ENCODE assay signal across 27 cellular contexts in the genomic region with DNA sequence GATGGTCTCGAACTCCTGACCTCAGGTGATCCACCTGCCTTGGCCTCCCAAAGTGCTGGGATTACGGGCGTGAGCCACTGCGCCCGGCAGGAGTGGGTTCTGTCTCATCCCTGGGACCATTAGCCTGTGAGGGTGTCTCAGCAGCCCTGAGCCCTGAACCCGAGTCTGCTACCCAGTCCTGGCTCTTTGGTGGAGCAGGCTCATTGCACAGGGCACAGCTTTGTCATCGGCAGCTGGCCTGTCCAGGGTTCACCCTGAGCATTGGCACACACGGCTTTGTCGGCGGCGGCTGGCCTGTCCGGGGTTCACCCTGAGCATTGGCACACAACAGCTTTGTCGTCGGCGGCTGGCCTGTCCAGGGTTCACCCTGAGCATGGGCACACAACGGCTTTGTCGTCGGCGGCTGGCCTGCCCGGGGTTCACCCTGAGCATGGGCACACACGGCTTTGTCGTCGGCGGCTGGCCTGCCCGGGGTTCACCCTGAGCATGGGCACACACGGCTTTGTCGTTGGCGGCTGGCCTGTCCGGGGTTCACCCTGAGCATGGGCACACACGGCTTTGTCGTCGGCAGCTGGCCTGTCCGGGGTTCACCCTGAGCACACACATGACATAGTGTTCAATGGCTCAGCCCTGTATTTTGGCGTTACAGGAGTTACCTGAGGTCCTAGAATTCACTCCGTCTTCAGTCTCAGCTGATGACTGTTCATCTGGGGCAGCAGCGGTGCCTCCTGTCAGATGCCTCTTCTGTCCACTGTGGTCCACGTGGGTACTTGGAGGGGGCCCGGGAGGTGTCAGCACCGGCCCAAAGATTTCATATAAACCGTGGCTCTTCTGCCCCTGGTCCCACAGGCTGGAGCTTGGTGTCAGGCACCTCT.
A peak's percentile ranks its signal among the peaks of the same experiment; 100 is the strongest.
DNase-seq lines count a peak whose midpoint lies in the region; ATAC-seq, FAIRE-seq and TF ChIP-seq lines count a peak whose summit lies in the region.
"Had no signal": no experiment of that assay in that cellular context is flagged by ENCODE, and none has a peak within 500 bp of the region (broad histone marks: within the 10 kb centered on the region; RNA-seq: fewer than 3 reads in every experiment).

No MANE protein-coding gene starts in this region.

- no peaks in the 10 kb centered on the region for H3K36me3 Mint-ChIP-seq in activated naive CD4-positive, alpha-beta T cell treated with anti-CD3 and anti-CD28 coated beads, Interleukin-2, amount 10 ng/mL, durations not matched to agents 7 days and 5 days
- H3K36me3 Mint-ChIP-seq in activated naive CD4-positive, alpha-beta T cell treated with anti-CD3 and anti-CD28 coated beads for 36 hours (ENCODE audit: low read depth) = no peaks in the 10 kb centered on the region
- no peaks in the 10 kb centered on the region for H3K36me3 Mint-ChIP-seq in activated CD4-positive, alpha-beta T cell treated with anti-CD3 and anti-CD28 coated beads for 36 hours (ENCODE audit: low read depth)
- H3K36me3 Mint-ChIP-seq: activated naive CD4-positive, alpha-beta T cell treated with anti-CD3 and anti-CD28 coated beads, Interleukin-2, amount 50 U/mL, for 72 hours; mesothelial cell of epicardium; naive B cell had no signal

- TF ChIP-seq RAD21 in H1 (IDR thresholded peaks at IDR 0.05 in 1 of 2, conservative IDR thresholded peaks at IDR 0.05 in 1 of 2; ENCODE audit: low read depth in 2 of 2, low read length in 2 of 2) = no peak

- H2BK120ac ChIP-seq in H1 (replicated peaks; ENCODE audit: low read depth, low read length) (no peak overlapping the region), neuronal stem cell (ENCODE audit: low read depth, low read length) (no peak overlapping the region)

- FAIRE-seq in H1 (lab: Jason Lieb, UNC) = no peak
- FAIRE-seq: bronchial epithelial cell, colon, RCC 7860 had no signal

- H3K36me3 ChIP-seq in H1 (ENCODE audit: control insufficient read depth in 2 of 4, insufficient read depth in 4 of 4, low read length in 3 of 4) (no peaks in the 10 kb centered on the region), neuronal stem cell (replicated peaks in 1 of 2; ENCODE audit: control insufficient read depth in 2 of 2, insufficient read depth in 2 of 2, low read length in 2 of 2) (peaks cover 0 to 2% of the 10 kb centered on the region in 2 donors)

- intact Hi-C loops in activated naive CD4-positive, alpha-beta T cell treated with anti-CD3 and anti-CD28 coated beads for 36 hours (cut with micrococcal nuclease) = no loop called here
- intact Hi-C loops in activated CD4-positive, alpha-beta T cell treated with anti-CD3 and anti-CD28 coated beads for 36 hours (cut with DNase I, micrococcal nuclease) = no loop called here

- H3K23ac ChIP-seq in H1 (ENCODE audit: insufficient read length) (no peak overlapping the region), neuronal stem cell (ENCODE audit: low read depth, low read length, poor library complexity) (peak overlapping the region; percentile 25)

- H3K79me1 ChIP-seq in H1 (ENCODE audit: low read depth, low read length) (no peaks in the 10 kb centered on the region), neuronal stem cell (ENCODE audit: low read depth, low read length) (peaks cover 10% of the 10 kb centered on the region)

- CTCF ChIA-PET in activated naive CD4-positive, alpha-beta T cell treated with anti-CD3 and anti-CD28 coated beads, Interleukin-2, amount 10 ng/mL, durations not matched to agents 7 days and 5 days (lab: Charles Lee) = no interaction called here
- CTCF ChIA-PET in activated naive CD4-positive, alpha-beta T cell treated with anti-CD3 and anti-CD28 coated beads for 36 hours (lab: Charles Lee) = no interaction called here
- CTCF ChIA-PET in H1 (lab: Charles Lee; ENCODE audit: partially characterized antibody) = interaction anchor here (1.0 to 1.3 kb wide), 4 partner anchors 22 to 198 kb away, joined by 3 to 4 read pairs (median 3); no protein-coding TSS in a partner anchor
- CTCF ChIA-PET in activated CD4-positive, alpha-beta T cell treated with anti-CD3 and anti-CD28 coated beads for 36 hours (lab: Charles Lee) = no interaction called here

- no peak overlapping the region for H2AK5ac ChIP-seq in H1 (ENCODE audit: low read depth, low read length)
- no peak overlapping the region for H2AK5ac ChIP-seq in neuronal stem cell (ENCODE audit: low read depth, low read length)

- 93% methylated on average over 34 of the region's 40 CpGs; no CpG with 5 or more reads in 1 of the 2 experiments for WGBS in H1 (ENCODE audit: extremely low coverage in 1 of 2, insufficient coverage in 1 of 2, insufficient read length in 1 of 2, insufficient replicate concordance in 2 of 2, low coverage in 1 of 2, low lambda C conversion rate in 2 of 2, missing lambda C conversion rate in 1 of 2), 2 experiments
- no CpG with 5 or more reads among the region's 40 CpGs for WGBS in neuronal stem cell (ENCODE audit: extremely low coverage in 2 of 2, insufficient read length in 2 of 2, insufficient replicate concordance in 1 of 2), 2 donors

- H3K27me3 Mint-ChIP-seq in activated naive CD4-positive, alpha-beta T cell treated with anti-CD3 and anti-CD28 coated beads, Interleukin-2, amount 10 ng/mL, durations not matched to agents 7 days and 5 days = no peaks in the 10 kb centered on the region
- no peaks in the 10 kb centered on the region for H3K27me3 Mint-ChIP-seq in activated naive CD4-positive, alpha-beta T cell treated with anti-CD3 and anti-CD28 coated beads for 36 hours (ENCODE audit: low read depth)
- H3K27me3 Mint-ChIP-seq in activated CD4-positive, alpha-beta T cell treated with anti-CD3 and anti-CD28 coated beads for 36 hours = no peaks in the 10 kb centered on the region
- H3K27me3 Mint-ChIP-seq: CD4-positive, alpha-beta T cell; naive B cell had no signal

- H3K9me3 Mint-ChIP-seq in activated naive CD4-positive, alpha-beta T cell treated with anti-CD3 and anti-CD28 coated beads, Interleukin-2, amount 10 ng/mL, durations not matched to agents 7 days and 5 days = no peaks in the 10 kb centered on the region
- no peaks in the 10 kb centered on the region for H3K9me3 Mint-ChIP-seq in activated naive CD4-positive, alpha-beta T cell treated with anti-CD3 and anti-CD28 coated beads for 36 hours
- H3K9me3 Mint-ChIP-seq in activated CD4-positive, alpha-beta T cell treated with anti-CD3 and anti-CD28 coated beads for 36 hours (ENCODE audit: low read depth) = no peaks in the 10 kb centered on the region
- H3K9me3 Mint-ChIP-seq: activated naive CD4-positive, alpha-beta T cell treated with anti-CD3 and anti-CD28 coated beads, Interleukin-2, amount 50 U/mL, for 72 hours; CD4-positive, alpha-beta T cell; mesothelial cell of epicardium; T-helper 2 cell treated with Interferon-gamma antibody and Interleukin-4, amounts not matched to agents 5 μg/mL and 100 μg/mL, for 36 hours had no signal

- H3K27ac Mint-ChIP-seq in activated naive CD4-positive, alpha-beta T cell treated with anti-CD3 and anti-CD28 coated beads, Interleukin-2, amount 10 ng/mL, durations not matched to agents 7 days and 5 days = no peak overlapping the region
- no peak overlapping the region for H3K27ac Mint-ChIP-seq in activated naive CD4-positive, alpha-beta T cell treated with anti-CD3 and anti-CD28 coated beads for 36 hours
- H3K27ac Mint-ChIP-seq in activated CD4-positive, alpha-beta T cell treated with anti-CD3 and anti-CD28 coated beads for 36 hours = no peak overlapping the region
- H3K27ac Mint-ChIP-seq: activated naive CD4-positive, alpha-beta T cell treated with anti-CD3 and anti-CD28 coated beads, Interleukin-2, amount 50 U/mL, for 72 hours; CD4-positive, alpha-beta T cell; mesothelial cell of epicardium; naive B cell; T-helper 2 cell treated with Interferon-gamma antibody and Interleukin-4, amounts not matched to agents 5 μg/mL and 100 μg/mL, for 36 hours had no signal

- H3K4ac ChIP-seq in H1 (replicated peaks; ENCODE audit: insufficient read length, low read depth, low read length) (no peak overlapping the region), neuronal stem cell (ENCODE audit: low read length) (no peak overlapping the region)

- H3K9ac ChIP-seq in H1 (replicated peaks in 1 of 4; ENCODE audit: extremely low read depth in 1 of 4, low read depth in 3 of 4, low read length in 3 of 4) (no peak overlapping the region), neuronal stem cell (ENCODE audit: low read depth, low read length, poor library complexity) (no peak overlapping the region)

- H4K91ac ChIP-seq in H1 (replicated peaks; ENCODE audit: insufficient read length, low read length) (no peak overlapping the region), neuronal stem cell (ENCODE audit: low read depth, low read length, poor library complexity) (no peak overlapping the region)

- DNase-seq in activated naive CD4-positive, alpha-beta T cell treated with anti-CD3 and anti-CD28 coated beads, Interleukin-2, amount 10 ng/mL, durations not matched to agents 7 days and 5 days = peak; percentile 6
- no peak for DNase-seq in activated naive CD4-positive, alpha-beta T cell treated with anti-CD3 and anti-CD28 coated beads for 36 hours
- DNase-seq in H1 (ENCODE audit: low read depth in 1 of 2, low spot score in 2 of 2) (peak in 1 of 2 experiments; percentile 35), neuronal stem cell (ENCODE audit: low spot score) (no peak), ureter (ENCODE audit: low spot score) (peak; percentile 32)
- DNase-seq in activated CD4-positive, alpha-beta T cell treated with anti-CD3 and anti-CD28 coated beads for 36 hours = no peak
- DNase-seq: activated CD4-positive, alpha-beta T cell treated with anti-CD3 and anti-CD28 coated beads for 48 hours; AML-193; DMS79 treated with DMSO at 0.1 percent for 48 hours; effector memory CD4-positive, alpha-beta T cell; GDM1; left ventricle myocardium superior; naive B cell; NCI-H2107; NCI-H82; nucleus accumbens; stimulated activated naive CD4-positive, alpha-beta T cell treated with Interleukin-2 at 50 U/mL for 16 hours had no signal

- no peak for TF ChIP-seq CTCF in H1 (IDR thresholded peaks at IDR 0.05; ENCODE audit: control extremely low read depth in 1 of 3, insufficient read depth in 1 of 3, low read depth in 1 of 3, low read length in 3 of 3)

- no peak overlapping the region for H3K4me2 ChIP-seq in H1 (ENCODE audit: insufficient read depth in 1 of 2, low read depth in 2 of 2, low read length in 2 of 2)
- H3K4me2 ChIP-seq in neuronal stem cell (ENCODE audit: insufficient read depth, low read length, poor library complexity, severe bottlenecking) = no peak overlapping the region

- no peak overlapping the region for H3K4me3 Mint-ChIP-seq in activated naive CD4-positive, alpha-beta T cell treated with anti-CD3 and anti-CD28 coated beads, Interleukin-2, amount 10 ng/mL, durations not matched to agents 7 days and 5 days
- no peak overlapping the region for H3K4me3 Mint-ChIP-seq in activated naive CD4-positive, alpha-beta T cell treated with anti-CD3 and anti-CD28 coated beads for 36 hours
- H3K4me3 Mint-ChIP-seq in activated CD4-positive, alpha-beta T cell treated with anti-CD3 and anti-CD28 coated beads for 36 hours = no peak overlapping the region
- H3K4me3 Mint-ChIP-seq: CD4-positive, alpha-beta T cell; mesothelial cell of epicardium; naive B cell; T-helper 2 cell treated with Interferon-gamma antibody and Interleukin-4, amounts not matched to agents 5 μg/mL and 100 μg/mL, for 36 hours had no signal

- H3K18ac ChIP-seq in H1 (ENCODE audit: extremely low read depth, low read length) (no peak overlapping the region), neuronal stem cell (ENCODE audit: low read length) (peak overlapping the region; percentile 57)

- no peak for ATAC-seq in activated CD4-positive, alpha-beta T cell treated with anti-CD3 and anti-CD28 coated beads for 36 hours
- ATAC-seq in HG02938 (IDR thresholded peaks at IDR 0.05; ENCODE audit: unreplicated experiment) = no peak
- ATAC-seq in GM18858 (IDR thresholded peaks at IDR 0.05; ENCODE audit: unreplicated experiment) = no peak
- ATAC-seq: activated naive CD4-positive, alpha-beta T cell treated with anti-CD3 and anti-CD28 coated beads, Interleukin-2, amount 50 U/mL, for 72 hours; left ventricle myocardium superior had no signal

- H2BK20ac ChIP-seq in H1 (ENCODE audit: low read length) = no peak overlapping the region

- H3K9me3 ChIP-seq in H1 (ENCODE audit: insufficient read depth in 2 of 2, low read depth in 1 of 2, low read length in 1 of 2) (no peaks in the 10 kb centered on the region), neuronal stem cell (replicated peaks in 1 of 2; ENCODE audit: control insufficient read depth in 2 of 2, insufficient read depth in 1 of 2, low read depth in 1 of 2, low read length in 2 of 2) (no peaks in the 10 kb centered on the region)

- H2BK5ac ChIP-seq in H1 (ENCODE audit: low read depth, low read length) (no peak overlapping the region), neuronal stem cell (ENCODE audit: low read length) (no peak overlapping the region)

- H3K27me3 ChIP-seq in H1 (replicated peaks in 1 of 4; ENCODE audit: control insufficient read depth in 3 of 4, extremely low read depth in 1 of 4, insufficient read depth in 3 of 4, low read length in 3 of 4) (no peaks in the 10 kb centered on the region), neuronal stem cell (ENCODE audit: control insufficient read depth in 3 of 3, insufficient read depth in 3 of 3, low read depth in 1 of 3, low read length in 3 of 3) (no peaks in the 10 kb centered on the region)

- H3K4me1 ChIP-seq in H1 (replicated peaks in 1 of 4; ENCODE audit: control insufficient read depth in 3 of 4, insufficient read depth in 4 of 4, low read length in 3 of 4) (no peaks in the 10 kb centered on the region; a peak in 1 of 7 replicates), neuronal stem cell (ENCODE audit: control insufficient read depth in 2 of 2, insufficient read depth in 1 of 2, low read depth in 1 of 2, low read length in 2 of 2) (no peaks in the 10 kb centered on the region)

- H3K56ac ChIP-seq in H1 (replicated peaks; ENCODE audit: insufficient read length, low read depth, low read length) = no peak overlapping the region

- no peak overlapping the region for H3K14ac ChIP-seq in H1 (ENCODE audit: insufficient read length)
- peak overlapping the region; percentile 25 for H3K14ac ChIP-seq in neuronal stem cell (ENCODE audit: low read length)

- POLR2A ChIA-PET in H1 (lab: Charles Lee; ENCODE audit: partially characterized antibody) = no interaction called here
- POLR2A ChIA-PET in activated CD4-positive, alpha-beta T cell treated with anti-CD3 and anti-CD28 coated beads for 36 hours (lab: Charles Lee) = no interaction called here

- H3K79me2 ChIP-seq in H1 (ENCODE audit: control insufficient read depth in 1 of 2, insufficient read depth in 2 of 2, low read length in 2 of 2) = no peaks in the 10 kb centered on the region

- H3K27ac ChIP-seq in H1 (ENCODE audit: low read depth, low read length) (no peak overlapping the region), neuronal stem cell (replicated peaks; ENCODE audit: low read length) (no peak overlapping the region)
- H3K27ac ChIP-seq: skin epidermis had no signal

- no peaks in the 10 kb centered on the region for H3K23me2 ChIP-seq in H1 (ENCODE audit: low read depth, low read length)

- H2BK12ac ChIP-seq in H1 (ENCODE audit: low read depth, low read length) = no peak overlapping the region
- no peak overlapping the region for H2BK12ac ChIP-seq in neuronal stem cell (ENCODE audit: low read length)

- peaks cover 2 to 4% of the 10 kb centered on the region in 2 experiments for H4K20me1 ChIP-seq in H1 (replicated peaks in 1 of 2; ENCODE audit: control insufficient read depth in 1 of 2, insufficient read depth in 2 of 2, low read length in 2 of 2)

- H3K4me1 Mint-ChIP-seq in activated naive CD4-positive, alpha-beta T cell treated with anti-CD3 and anti-CD28 coated beads, Interleukin-2, amount 10 ng/mL, durations not matched to agents 7 days and 5 days = no peaks in the 10 kb centered on the region
- no peaks in the 10 kb centered on the region for H3K4me1 Mint-ChIP-seq in activated naive CD4-positive, alpha-beta T cell treated with anti-CD3 and anti-CD28 coated beads for 36 hours (ENCODE audit: low read depth)
- no peaks in the 10 kb centered on the region for H3K4me1 Mint-ChIP-seq in activated CD4-positive, alpha-beta T cell treated with anti-CD3 and anti-CD28 coated beads for 36 hours
- H3K4me1 Mint-ChIP-seq: naive B cell had no signal

- no peak for TF ChIP-seq EP300 in H1 (IDR thresholded peaks at IDR 0.05; ENCODE audit: borderline replicate concordance in 1 of 2, low read depth in 2 of 2, low read length in 2 of 2)

- no peak overlapping the region for H2BK15ac ChIP-seq in H1 (ENCODE audit: low read length)
- H2BK15ac ChIP-seq in neuronal stem cell (ENCODE audit: low read length) = no peak overlapping the region

- no peak overlapping the region for H3K4me3 ChIP-seq in H1 (ENCODE audit: extremely low read depth in 1 of 4, insufficient read depth in 2 of 4, low read depth in 3 of 4, low read length in 4 of 4)
- no peak overlapping the region for H3K4me3 ChIP-seq in neuronal stem cell (ENCODE audit: low read length in 2 of 2)
- H3K4me3 ChIP-seq: skin epidermis had no signal

- TF ChIP-seq POLR2A in H1 (IDR thresholded peaks at IDR 0.05; ENCODE audit: control extremely low read depth in 1 of 2, low read depth in 2 of 2, low read length in 2 of 2) = no peak

- H2AFZ ChIP-seq in H1 (ENCODE audit: low read length) = no peak overlapping the region
- H2AFZ ChIP-seq in neuronal stem cell (ENCODE audit: low read length) = no peak overlapping the region

- H4K8ac ChIP-seq in H1 (ENCODE audit: extremely low read depth, insufficient read depth, low read length) (0 out of 2 replicates have a peak overlapping the region, but pooled peaks have one; percentile 25), neuronal stem cell (ENCODE audit: low read depth, low read length) (no peak overlapping the region)

- no peak overlapping the region for H4K5ac ChIP-seq in H1 (ENCODE audit: insufficient read length, low read depth, low read length)

Comparison
In these comparisons a context has a peak if more than half of its experiments do, and no peak if none do; other contexts are left out.
1. DNase-seq: peak in activated naive CD4-positive, alpha-beta T cell treated with anti-CD3 and anti-CD28 coated beads, Interleukin-2, amount 10 ng/mL, durations not matched to agents 7 days and 5 days (single experiment) and ureter (single experiment); none in activated naive CD4-positive, alpha-beta T cell treated with anti-CD3 and anti-CD28 coated beads for 36 hours (single experiment), neuronal stem cell (single experiment) and activated CD4-positive, alpha-beta T cell treated with anti-CD3 and anti-CD28 coated beads for 36 hours (single experiment).